ENCODE assay signal across 1 cellular context in the genomic region with DNA sequence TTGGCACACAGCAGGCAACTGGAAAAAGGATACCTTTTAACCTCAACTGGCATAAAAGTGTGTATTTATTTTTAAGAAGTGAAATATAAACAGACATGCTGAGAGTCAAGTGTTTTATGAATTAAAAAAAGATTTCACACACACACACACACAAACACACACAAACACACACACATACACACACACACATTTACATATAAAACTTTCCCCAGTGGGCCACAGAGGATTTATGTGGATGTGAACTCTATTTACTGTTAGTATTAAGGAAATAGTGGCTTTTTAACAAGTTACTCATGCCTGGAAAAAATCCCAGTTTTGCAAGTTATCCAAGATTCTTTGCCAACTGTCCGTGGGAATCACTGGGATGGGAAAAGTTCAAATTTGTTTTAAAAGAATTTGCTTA.
TF ChIP-seq lines count a peak whose summit lies in the region.

No MANE protein-coding gene starts in this region.

TF ChIP-seq in liver, 16 proteins besides CTCF, POLR2A, EP300 and RAD21 (continued from another document):
- TF ChIP-seq JUND (IDR thresholded peaks at IDR 0.05): no peak
- TF ChIP-seq, protein P1, sequence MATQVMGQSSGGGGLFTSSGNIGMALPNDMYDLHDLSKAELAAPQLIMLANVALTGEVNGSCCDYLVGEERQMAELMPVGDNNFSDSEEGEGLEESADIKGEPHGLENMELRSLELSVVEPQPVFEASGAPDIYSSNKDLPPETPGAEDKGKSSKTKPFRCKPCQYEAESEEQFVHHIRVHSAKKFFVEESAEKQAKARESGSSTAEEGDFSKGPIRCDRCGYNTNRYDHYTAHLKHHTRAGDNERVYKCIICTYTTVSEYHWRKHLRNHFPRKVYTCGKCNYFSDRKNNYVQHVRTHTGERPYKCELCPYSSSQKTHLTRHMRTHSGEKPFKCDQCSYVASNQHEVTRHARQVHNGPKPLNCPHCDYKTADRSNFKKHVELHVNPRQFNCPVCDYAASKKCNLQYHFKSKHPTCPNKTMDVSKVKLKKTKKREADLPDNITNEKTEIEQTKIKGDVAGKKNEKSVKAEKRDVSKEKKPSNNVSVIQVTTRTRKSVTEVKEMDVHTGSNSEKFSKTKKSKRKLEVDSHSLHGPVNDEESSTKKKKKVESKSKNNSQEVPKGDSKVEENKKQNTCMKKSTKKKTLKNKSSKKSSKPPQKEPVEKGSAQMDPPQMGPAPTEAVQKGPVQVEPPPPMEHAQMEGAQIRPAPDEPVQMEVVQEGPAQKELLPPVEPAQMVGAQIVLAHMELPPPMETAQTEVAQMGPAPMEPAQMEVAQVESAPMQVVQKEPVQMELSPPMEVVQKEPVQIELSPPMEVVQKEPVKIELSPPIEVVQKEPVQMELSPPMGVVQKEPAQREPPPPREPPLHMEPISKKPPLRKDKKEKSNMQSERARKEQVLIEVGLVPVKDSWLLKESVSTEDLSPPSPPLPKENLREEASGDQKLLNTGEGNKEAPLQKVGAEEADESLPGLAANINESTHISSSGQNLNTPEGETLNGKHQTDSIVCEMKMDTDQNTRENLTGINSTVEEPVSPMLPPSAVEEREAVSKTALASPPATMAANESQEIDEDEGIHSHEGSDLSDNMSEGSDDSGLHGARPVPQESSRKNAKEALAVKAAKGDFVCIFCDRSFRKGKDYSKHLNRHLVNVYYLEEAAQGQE (IDR thresholded peaks at IDR 0.05): peak; percentile 60
